ENCODE assay signal across 8 cellular contexts in genomic region chr1:155729031-155729898, GRCh38. TPM values are rescaled to one million over a fixed set of nuclear protein-coding genes. Genes with fewer than 3 reads are reported as not detected.
DNase-seq lines count a peak whose midpoint lies in the region; ATAC-seq and TF ChIP-seq lines count a peak whose summit lies in the region.

No MANE protein-coding gene starts in this region.

- TF ChIP-seq CTCF in AG09309 (IDR thresholded peaks at IDR 0.05; ENCODE audit: control insufficient read depth, insufficient read depth, low read depth, low read length, missing control alignments): peak; percentile 71
- peak; percentile 75 for TF ChIP-seq CTCF in GM12864 (IDR thresholded peaks at IDR 0.05; ENCODE audit: low read depth, low read length, missing control alignments)
- TF ChIP-seq CTCF in fibroblast of the aortic adventitia (IDR thresholded peaks at IDR 0.05; ENCODE audit: insufficient read depth, low read length): peak; percentile 80
- TF ChIP-seq CTCF in neutrophil (IDR thresholded peaks at IDR 0.05): peak; percentile 49

- H3K27me3 ChIP-seq in neutrophil: no peaks in the 10 kb centered on the region

- H3K4me1 ChIP-seq in neutrophil (ENCODE audit: control insufficient read depth in 1 of 2, insufficient read depth in 1 of 2, low read depth in 1 of 2, low read length in 1 of 2): no peaks in the 10 kb centered on the region

- no peak overlapping the region for H3K4me3 ChIP-seq in AG09309 (ENCODE audit: control insufficient read depth, low read depth, low read length)
- no peak overlapping the region for H3K4me3 ChIP-seq in GM12864 (ENCODE audit: low read depth, low read length)
- no peak overlapping the region for H3K4me3 ChIP-seq in fibroblast of the aortic adventitia (ENCODE audit: low read depth, low read length)
- H3K4me3 ChIP-seq in neutrophil (ENCODE audit: low read depth in 1 of 2, low read length in 1 of 2): no peak overlapping the region

- no peaks in the 10 kb centered on the region for H3K9me3 ChIP-seq in neutrophil

- peak; percentile 25 for DNase-seq in AG09309 (ENCODE audit: low read depth)
- DNase-seq in GM12864 (ENCODE audit: low read depth): no peak
- DNase-seq in NCI-H2227 treated with DMSO at 0.1 percent for 48 hours (lab: John Stamatoyannopoulos, UW): peak; percentile 72
- peak; percentile 11 to 36 for DNase-seq in activated CD4-positive, alpha-beta T cell treated with anti-CD3 and anti-CD28 coated beads, Interleukin-2, amount 50 U/mL, for 48 hours
- peak; percentile 75 for DNase-seq in fibroblast of the aortic adventitia (ENCODE audit: low read depth)
- no peak for DNase-seq in effector CD8-positive, alpha-beta T cell (lab: John Stamatoyannopoulos, UW)

- H3K36me3 ChIP-seq in neutrophil: peaks cover 43% of the 10 kb centered on the region

- no peak for ATAC-seq in GM21528 (IDR thresholded peaks at IDR 0.05; ENCODE audit: low FRiP score, unreplicated experiment)

- no peak overlapping the region for H3K27ac ChIP-seq in neutrophil

RNA-seq across cellular contexts. Expression of gene DAP3, which starts 40.4 kb away (rescaled TPM):
- total RNA-seq in fibroblast of the aortic adventitia (ENCODE audit: low replicate concordance): 73.7 and 129 TPM in 2 replicates

RNA-seq across cellular contexts. Expression of gene YY1AP1, which starts 40.7 kb away (rescaled TPM):
- total RNA-seq in fibroblast of the aortic adventitia (ENCODE audit: low replicate concordance): 25.7 and 54.6 TPM in 2 replicates

Comparison
In these comparisons a context has a peak if more than half of its experiments do, and no peak if none do; other contexts are left out.
1. DNase-seq: peak in AG09309 (single experiment), NCI-H2227 treated with DMSO at 0.1 percent for 48 hours (single experiment), activated CD4-positive, alpha-beta T cell treated with anti-CD3 and anti-CD28 coated beads, Interleukin-2, amount 50 U/mL, for 48 hours (2 of 2) and fibroblast of the aortic adventitia (single experiment); none in GM12864 (single experiment) and effector CD8-positive, alpha-beta T cell (single experiment).
2. Peak in every context shown above with its lines, with median percentiles within 50 percentile points of each other: CTCF ChIP-seq.